In the genomic region with DNA sequence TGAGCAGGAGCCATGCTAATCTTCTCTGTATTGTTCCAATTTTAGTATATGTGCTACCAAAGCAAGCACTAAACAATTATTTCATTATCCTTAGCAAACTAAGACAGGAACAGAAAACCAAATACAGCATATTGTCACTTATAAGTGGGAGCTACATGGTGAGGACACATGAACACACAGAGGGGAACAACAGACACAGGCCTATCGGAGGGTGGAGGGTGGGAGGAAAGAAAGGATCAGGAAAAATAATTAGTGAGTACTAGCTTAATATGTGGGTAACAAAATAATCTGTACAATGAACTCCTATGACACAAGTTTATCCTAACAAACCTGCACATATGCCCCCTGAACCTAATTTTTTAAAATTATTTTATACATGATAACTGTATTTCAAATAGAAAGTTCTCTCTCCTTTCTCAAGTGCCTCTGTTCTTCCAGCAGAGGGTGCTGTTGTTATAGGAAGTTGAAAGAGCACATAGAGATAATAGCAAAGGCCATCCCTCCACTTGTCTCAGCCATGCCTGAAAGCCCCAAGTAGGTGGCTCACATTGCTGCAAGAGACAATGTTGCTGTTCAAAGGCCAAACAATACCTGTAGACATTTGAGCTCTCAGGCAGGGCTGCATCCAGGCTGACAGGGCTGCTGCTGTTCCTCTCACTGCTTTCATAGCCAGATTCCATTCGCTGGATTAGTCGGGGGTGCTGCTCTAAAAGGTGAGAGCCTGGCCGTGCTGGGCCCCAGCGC, we compare ENCODE assay signal across 8 cellular contexts. TPM values are rescaled to one million over a fixed set of nuclear protein-coding genes. Genes with fewer than 3 reads are reported as not detected.
A peak's percentile ranks its signal among the peaks of the same experiment; 100 is the strongest.
DNase-seq lines count a peak whose midpoint lies in the region; ATAC-seq lines count a peak whose summit lies in the region.

No MANE protein-coding gene starts in this region.

- peak; percentile 35 for DNase-seq in activated gamma-delta T cell treated with Interleukin-2 at 50 U/mL for 16 hours
- DNase-seq in activated gamma-delta T cell (lab: John Stamatoyannopoulos, UW): no peak
- DNase-seq in MV-4-11 (lab: John Stamatoyannopoulos, UW): peak; percentile 72
- DNase-seq in SJCRH30: peak; percentile 73 to 88
- DNase-seq in activated naive CD4-positive, alpha-beta T cell treated with anti-CD3 and anti-CD28 coated beads, Interleukin-2, amount 50 U/mL, for 72 hours (ENCODE audit: low spot score in 2 of 2): peak in 1 of 2 donors; percentile 61
- DNase-seq in glomerular endothelial cell (ENCODE audit: extremely low read depth, low read depth, low spot score): peak; percentile 61
- peak; percentile 94 for DNase-seq in pons (ENCODE audit: low spot score)

- peaks cover 3% of the 10 kb centered on the region for H3K36me3 ChIP-seq in SJCRH30

- H3K27ac Mint-ChIP-seq in activated naive CD4-positive, alpha-beta T cell treated with anti-CD3 and anti-CD28 coated beads, Interleukin-2, amount 50 U/mL, for 72 hours: no peak overlapping the region

- H3K9me3 Mint-ChIP-seq in activated naive CD4-positive, alpha-beta T cell treated with anti-CD3 and anti-CD28 coated beads, Interleukin-2, amount 50 U/mL, for 72 hours: no peaks in the 10 kb centered on the region

- H3K27ac ChIP-seq in SJCRH30: no peak overlapping the region

- no peaks in the 10 kb centered on the region for H3K4me1 ChIP-seq in SJCRH30

- H3K27me3 ChIP-seq in SJCRH30: no peaks in the 10 kb centered on the region

- H3K9me3 ChIP-seq in SJCRH30 (replicated peaks): no peaks in the 10 kb centered on the region

- H3K4me3 ChIP-seq in SJCRH30: no peak overlapping the region

- no peaks in the 10 kb centered on the region for H3K36me3 Mint-ChIP-seq in activated naive CD4-positive, alpha-beta T cell treated with anti-CD3 and anti-CD28 coated beads, Interleukin-2, amount 50 U/mL, for 72 hours

- ATAC-seq in activated naive CD4-positive, alpha-beta T cell treated with anti-CD3 and anti-CD28 coated beads, Interleukin-2, amount 50 U/mL, for 72 hours: peak; percentile 84 to 96
- no peak for ATAC-seq in HG02970 (IDR thresholded peaks at IDR 0.05; ENCODE audit: low FRiP score, unreplicated experiment)

RNA-seq across cellular contexts. Expression of a gene that starts 33.4 kb away (rescaled TPM):
- 32.1 and 41.3 TPM in 2 replicates for total RNA-seq in SJCRH30 (2014; rRNA removed; shearing (Covaris generic))
- 10 to 100 TPM; 25.7 to 40.5 TPM for total RNA-seq in activated naive CD4-positive, alpha-beta T cell treated with anti-CD3 and anti-CD28 coated beads, Interleukin-2, amount 50 U/mL, for 72 hours
- 22.9 and 31.4 TPM in 2 replicates for total RNA-seq in glomerular endothelial cell
